Comparison of ENCODE assay signal across 8 cellular contexts in genomic region chr17:7716299-7716886, GRCh38. TPM values are rescaled to one million over a fixed set of nuclear protein-coding genes. Genes with fewer than 3 reads are reported as not detected.
DNase-seq lines count a peak whose midpoint lies in the region; ATAC-seq and TF ChIP-seq lines count a peak whose summit lies in the region.

No MANE protein-coding gene starts in this region.

- H3K4me1 ChIP-seq in cardiac muscle cell (ENCODE audit: low read depth), result no peaks in the 10 kb centered on the region
- peaks cover 7% of the 10 kb centered on the region for H3K4me1 ChIP-seq in mesendoderm (ENCODE audit: control insufficient read depth, low read depth, low read length)
- peaks cover 0 to 3% of the 10 kb centered on the region in 2 donors for H3K4me1 ChIP-seq in uterus

- no peak for DNase-seq in cardiac muscle cell (ENCODE audit: low read depth in 1 of 2, low spot score in 1 of 2)
- no peak for DNase-seq in Right ventricle myocardium superior
- DNase-seq in cardiac fibroblast (ENCODE audit: low read depth in 2 of 2), result no peak
- no peak for DNase-seq in mesendoderm
- DNase-seq in uterus, result no peak
- no peak for DNase-seq in ecto neural progenitor cell (ENCODE audit: low spot score)
- DNase-seq in activated effector memory CD4-positive, alpha-beta T cell treated with Interleukin-2 at 50 U/mL for 16 hours, result no peak

- TF ChIP-seq POLR2A in uterus (IDR thresholded peaks at IDR 0.05), result no peak

- H3K4me2 ChIP-seq in mesendoderm (ENCODE audit: low read length), result peak overlapping the region; percentile 27

- ATAC-seq in Right ventricle myocardium superior (ENCODE audit: poor library complexity) (no peak), GM21367 (IDR thresholded peaks at IDR 0.05; ENCODE audit: unreplicated experiment) (no peak)

- H2BK15ac ChIP-seq in mesendoderm (replicated peaks; ENCODE audit: low read depth), result no peak overlapping the region

- no peak overlapping the region for H2BK5ac ChIP-seq in mesendoderm (ENCODE audit: low read length)

- H3K27me3 ChIP-seq in cardiac muscle cell (no peaks in the 10 kb centered on the region), mesendoderm (ENCODE audit: insufficient read depth, low read length, poor library complexity) (no peaks in the 10 kb centered on the region), uterus (no peaks in the 10 kb centered on the region)

- H3K18ac ChIP-seq in mesendoderm (ENCODE audit: low read length), result no peak overlapping the region

- no peak overlapping the region for H4K8ac ChIP-seq in mesendoderm (ENCODE audit: low read depth, low read length)

- H2AK5ac ChIP-seq in mesendoderm (ENCODE audit: low read length), result no peak overlapping the region

- H3K56ac ChIP-seq in mesendoderm (ENCODE audit: low read length), result peak overlapping the region; percentile 47

- no CpG with 5 or more reads among the region's 10 CpGs for whole genome bisulfite sequencing in mesendoderm (ENCODE audit: extremely low coverage, insufficient coverage, low lambda C conversion rate)

- H4K5ac ChIP-seq in mesendoderm (ENCODE audit: low read length), result no peak overlapping the region

- H3K4ac ChIP-seq in mesendoderm (ENCODE audit: low read depth, low read length), result no peak overlapping the region

- no peaks in the 10 kb centered on the region for H3K79me2 ChIP-seq in mesendoderm (ENCODE audit: control insufficient read depth, insufficient read depth, low read length)

- H3K79me1 ChIP-seq in mesendoderm (ENCODE audit: low read length), result no peaks in the 10 kb centered on the region

- TF ChIP-seq CTCF in cardiac muscle cell (IDR thresholded peaks at IDR 0.05; ENCODE audit: low read depth, low read length) (no peak), cardiac fibroblast (IDR thresholded peaks at IDR 0.05; ENCODE audit: low read depth, low read length) (no peak), uterus (IDR thresholded peaks at IDR 0.05) (no peak)

- H3K4me3 ChIP-seq in cardiac muscle cell (peak overlapping the region; percentile 40), cardiac fibroblast (replicated peaks in 1 of 2; ENCODE audit: low read depth in 2 of 2, low read length in 2 of 2) (peak overlapping the region; percentile 68 to 71), mesendoderm (ENCODE audit: low read length) (no peak overlapping the region), uterus (peak overlapping the region; percentile 45 to 70)

- no peak overlapping the region for H2BK120ac ChIP-seq in mesendoderm (ENCODE audit: low read depth, low read length)

- no peak overlapping the region for H3K23ac ChIP-seq in mesendoderm (ENCODE audit: low read length)

- intact Hi-C loops in Right ventricle myocardium superior (cut with DNase I), result no loop called here
- intact Hi-C loops in uterus (cut with DNase I; ENCODE audit: low total_unique reads), result no loop called here

- peak overlapping the region; percentile 89 for H3K9ac ChIP-seq in mesendoderm (ENCODE audit: low read length)

- H3K36me3 ChIP-seq in cardiac muscle cell (no peaks in the 10 kb centered on the region), mesendoderm (ENCODE audit: control insufficient read depth, insufficient read depth, low read length) (no peaks in the 10 kb centered on the region), uterus (no peaks in the 10 kb centered on the region)

- H3K27ac ChIP-seq in cardiac muscle cell (no peak overlapping the region), mesendoderm (ENCODE audit: low read depth, low read length) (no peak overlapping the region), uterus (peak overlapping the region in 1 of 2 donors; percentile 71)

- no peaks in the 10 kb centered on the region for H3K9me3 ChIP-seq in cardiac muscle cell (ENCODE audit: low read depth)
- H3K9me3 ChIP-seq in uterus, result no peaks in the 10 kb centered on the region

RNA-seq across cellular contexts. Expression of gene DNAH2, which starts 1.2 kb away (rescaled TPM):
- total RNA-seq in cardiac muscle cell, result 0.88 and 3.0 TPM in 2 replicates
- polyA plus RNA-seq in cardiac muscle cell, result 0.42 and 0.77 TPM in 2 replicates
- not detected for total RNA-seq in Right ventricle myocardium superior
- polyA plus RNA-seq in mesendoderm (2013, experiment 1 of 2), result 0.03 TPM
- 0.06 TPM for polyA plus RNA-seq in mesendoderm (2013, experiment 2 of 2)
- total RNA-seq in uterus, result 1 to 10 TPM in 1 of 4 donors, under 1 TPM in 3; under 0.01 to 1.4 (median 0.48) TPM

RNA-seq across cellular contexts. Expression of gene EFNB3, which starts 11.4 kb away (rescaled TPM):
- total RNA-seq in cardiac muscle cell, result 60.2 and 70.3 TPM in 2 replicates
- 72.0 and 86.9 TPM in 2 replicates for polyA plus RNA-seq in cardiac muscle cell
- 0.13 TPM for total RNA-seq in Right ventricle myocardium superior
- 5.9 TPM for polyA plus RNA-seq in mesendoderm (2013, experiment 1 of 2)
- 5.8 TPM for polyA plus RNA-seq in mesendoderm (2013, experiment 2 of 2)
- 10 to 100 TPM in 2 of 4 donors, under 1 TPM in 2; 0.26 to 13.1 (median 5.6) TPM for total RNA-seq in uterus

RNA-seq across cellular contexts. Expression of gene WRAP53, which starts 28.1 kb away (rescaled TPM):
- 11.5 and 12.0 TPM in 2 replicates for total RNA-seq in cardiac muscle cell
- polyA plus RNA-seq in cardiac muscle cell, result 17.2 and 23.0 TPM in 2 replicates
- 4.2 TPM for total RNA-seq in Right ventricle myocardium superior
- polyA plus RNA-seq in mesendoderm (2013, experiment 1 of 2), result 19.8 TPM
- polyA plus RNA-seq in mesendoderm (2013, experiment 2 of 2), result 18.7 TPM
- total RNA-seq in uterus, result 1 to 10 TPM; 1.0 to 8.8 (median 6.2) TPM

RNA-seq across cellular contexts. Expression of gene TP53, which starts 29.1 kb away (rescaled TPM):
- 28.9 and 30.9 TPM in 2 replicates for total RNA-seq in cardiac muscle cell
- polyA plus RNA-seq in cardiac muscle cell, result 19.4 and 25.4 TPM in 2 replicates
- 11.5 TPM for total RNA-seq in Right ventricle myocardium superior
- 206 TPM for polyA plus RNA-seq in mesendoderm (2013, experiment 1 of 2)
- polyA plus RNA-seq in mesendoderm (2013, experiment 2 of 2), result 206 TPM
- total RNA-seq in uterus, result 10 to 100 TPM in 3 of 4 donors, 1 to 10 TPM in 1; 5.9 to 58.3 (median 30.7) TPM
